22 cellular contexts compared by ENCODE assay signal in the genomic region with DNA sequence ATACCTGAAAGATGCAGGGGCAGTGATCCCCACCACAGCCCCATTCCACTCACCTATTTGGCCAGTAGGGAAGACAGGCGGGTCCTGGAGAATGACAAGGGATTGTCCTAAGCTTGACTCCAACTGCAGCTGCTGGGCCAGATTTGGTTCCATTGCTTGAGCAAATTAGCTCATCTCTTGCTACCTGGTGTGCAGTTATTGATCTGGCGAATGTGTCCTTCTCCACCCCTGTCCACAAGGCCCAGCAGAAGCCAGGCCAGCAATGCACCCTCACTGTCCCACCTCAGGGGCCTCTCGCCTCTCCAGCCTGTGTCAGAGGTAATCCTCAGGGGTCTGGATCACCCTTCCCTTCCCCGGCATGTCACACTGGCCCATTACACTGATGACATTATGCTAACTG. TPM values are rescaled to one million over a fixed set of nuclear protein-coding genes. Genes with fewer than 3 reads are reported as not detected.
DNase-seq lines count a peak whose midpoint lies in the region; ATAC-seq, FAIRE-seq and TF ChIP-seq lines count a peak whose summit lies in the region.
"Had no signal": no experiment of that assay in that cellular context is flagged by ENCODE, and none has a peak within 500 bp of the region (broad histone marks: within the 10 kb centered on the region; RNA-seq: fewer than 3 reads in every experiment).

No MANE protein-coding gene starts in this region.

- ATAC-seq in HepG2 = no peak
- no peak for ATAC-seq in psoas muscle
- ATAC-seq: CD8-positive, alpha-beta T cell had no signal

- H4K20me1 ChIP-seq in HepG2 (ENCODE audit: insufficient read depth, low read length) = no peaks in the 10 kb centered on the region
- H4K20me1 ChIP-seq: BLaER1 treated with 17β-estradiol and CSF1 and Interleukin-3, amounts not matched to agents 10 nM and 100 nM had no signal

- CTCF ChIA-PET in HepG2 (lab: Yijun Ruan, JAX; ENCODE audit: low intra/inter-chr PET ratio, low total read pairs) = no interaction called here

- H3K4me2 ChIP-seq in HepG2 (ENCODE audit: low read depth, low read length) = no peak overlapping the region
- H3K4me2 ChIP-seq: BLaER1 treated with 17β-estradiol and CSF1 and Interleukin-3, amounts not matched to agents 10 nM and 100 nM; PC-9 had no signal

- TF ChIP-seq EP300 in HepG2 (IDR thresholded peaks at IDR 0.05; ENCODE audit: low read depth in 2 of 2, low read length in 2 of 2) (no peak), HepG2 (CRISPR knock-in tag; IDR thresholded peaks at IDR 0.05; ENCODE audit: borderline replicate concordance) (no peak)

- intact Hi-C loops in HepG2 (cut with micrococcal nuclease; ENCODE audit: unreplicated experiment) (no loop called here), psoas muscle (cut with DNase I) (no loop called here)

- no peak overlapping the region for H3K4me3 ChIP-seq in liver (ENCODE audit: low read depth in 1 of 3, low read length in 3 of 3)
- H3K4me3 ChIP-seq in HepG2 (replicated peaks in 1 of 3; ENCODE audit: insufficient read depth in 1 of 3, low read depth in 2 of 3, low read length in 3 of 3) = no peak overlapping the region
- no peak overlapping the region for H3K4me3 ChIP-seq in psoas muscle
- H3K4me3 ChIP-seq in brain microvascular endothelial cell (ENCODE audit: low read depth, low read length) = no peak overlapping the region
- H3K4me3 ChIP-seq: BLaER1 treated with 17β-estradiol and CSF1 and Interleukin-3, amounts not matched to agents 10 nM and 100 nM; PC-9 had no signal

- no TSS peak for BruUV-seq in HepG2 (replicated peaks; lab: Mats Ljungman, UMichigan)

- H3K27me3 ChIP-seq in liver (ENCODE audit: control insufficient read depth in 4 of 4, insufficient read depth in 4 of 4, low read length in 3 of 4) = no peaks in the 10 kb centered on the region
- H3K27me3 ChIP-seq in HepG2 (ENCODE audit: control insufficient read depth in 1 of 2, insufficient read depth in 2 of 2, low read length in 2 of 2) = peaks cover 6 to 51% of the 10 kb centered on the region in 2 experiments
- no peaks in the 10 kb centered on the region for H3K27me3 ChIP-seq in psoas muscle (ENCODE audit: insufficient read depth in 3 of 3, low read length in 2 of 3)
- no peaks in the 10 kb centered on the region for H3K27me3 ChIP-seq in brain microvascular endothelial cell (replicated peaks)
- H3K27me3 ChIP-seq: BLaER1 treated with 17β-estradiol and CSF1 and Interleukin-3, amounts not matched to agents 10 nM and 100 nM had no signal

- FAIRE-seq in HepG2 (lab: Jason Lieb, UNC) = no peak
- FAIRE-seq: G401.6, H1, HTR-8/SVneo had no signal

- peaks cover 8 to 40% (median 33%) of the 10 kb centered on the region in 4 donors for H3K4me1 ChIP-seq in liver (ENCODE audit: control insufficient read depth in 4 of 4, insufficient read depth in 4 of 4, low read length in 3 of 4)
- H3K4me1 ChIP-seq in HepG2 (ENCODE audit: insufficient read depth, low read length) = no peaks in the 10 kb centered on the region
- H3K4me1 ChIP-seq in psoas muscle = peaks cover 3% of the 10 kb centered on the region

- H3K9me3 ChIP-seq in liver (ENCODE audit: control insufficient read depth in 4 of 4, low read length in 3 of 4) = no peaks in the 10 kb centered on the region
- H3K9me3 ChIP-seq in HepG2 (ENCODE audit: low read length) = no peaks in the 10 kb centered on the region
- H3K9me3 ChIP-seq in psoas muscle = no peaks in the 10 kb centered on the region

- POLR2A ChIA-PET in HepG2 (lab: Yijun Ruan, JAX) = no interaction called here

- no peak for TF ChIP-seq RAD21 in liver (IDR thresholded peaks at IDR 0.05)
- TF ChIP-seq RAD21 in HepG2 (CRISPR knock-in tag; IDR thresholded peaks at IDR 0.05) = no peak

- in situ Hi-C loops in HepG2 (cut with HindIII; ENCODE audit: extremely low pct_ligation_motif_present, low pct_unique_long_range_greater_than_20kb) = no loop called here
- in situ Hi-C loops in brain microvascular endothelial cell (cut with HindIII; ENCODE audit: low pct_ligation_motif_present, low sequenced_read_pairs) = no loop called here

- H3K36me3 ChIP-seq in liver (ENCODE audit: control insufficient read depth in 4 of 4, insufficient read depth in 3 of 4, low read depth in 1 of 4, low read length in 3 of 4) = no peaks in the 10 kb centered on the region
- H3K36me3 ChIP-seq in HepG2 (replicated peaks in 1 of 2; ENCODE audit: control insufficient read depth in 1 of 2, insufficient read depth in 2 of 2, low read length in 2 of 2) = no peaks in the 10 kb centered on the region
- no peaks in the 10 kb centered on the region for H3K36me3 ChIP-seq in psoas muscle (ENCODE audit: insufficient read depth in 1 of 2, low read depth in 1 of 2)
- no peaks in the 10 kb centered on the region for H3K36me3 ChIP-seq in brain microvascular endothelial cell (replicated peaks)
- H3K36me3 ChIP-seq: BLaER1 treated with 17β-estradiol and CSF1 and Interleukin-3, amounts not matched to agents 10 nM and 100 nM had no signal

- peak; percentile 6 for DNase-seq in activated CD8-positive, alpha-beta memory T cell treated with anti-CD3 and anti-CD28 coated beads, Interleukin-2, amount 50 U/mL, for 48 hours
- DNase-seq in activated CD8-positive, alpha-beta memory T cell treated with anti-CD3 and anti-CD28 coated beads, Interleukin-2, amount 50 U/mL, for 4 hours = no peak
- DNase-seq in HepG2 (ENCODE audit: low spot score) (no peak), psoas muscle (no peak), SHP77 treated with DMSO at 0.1 percent for 48 hours (lab: John Stamatoyannopoulos, UW) (no peak), brain microvascular endothelial cell (no peak), dedifferentiated amniotic fluid mesenchymal stem cell (ENCODE audit: extremely low spot score) (no peak)
- DNase-seq: 8988T; CD8-positive, alpha-beta T cell; NCI-H1105; NCI-H146; NCI-H2029; NCI-H2227 treated with DMSO at 0.1 percent for 48 hours; NCI-H510A; RPMI8226 had no signal

- WGBS in liver = 88% methylated on average over 4 of the region's 4 CpGs
- WGBS in HepG2 (ENCODE audit: low lambda C conversion rate) = 33% methylated on average over 2 of the region's 4 CpGs
- WGBS in psoas muscle, 3 donors = 86 to 98% (median 95%) methylated on average over 4 of the region's 4 CpGs

- no peak for TF ChIP-seq CTCF in liver (IDR thresholded peaks at IDR 0.05; ENCODE audit: low read depth, low read length, missing input control)
- TF ChIP-seq CTCF in HepG2 (CRISPR knock-in tag; IDR thresholded peaks at IDR 0.05) = no peak
- no peak for TF ChIP-seq CTCF in psoas muscle (IDR thresholded peaks at IDR 0.05)
- no peak for TF ChIP-seq CTCF in brain microvascular endothelial cell (IDR thresholded peaks at IDR 0.05; ENCODE audit: low read depth, low read length, missing control alignments)

- H3K27ac ChIP-seq in liver (ENCODE audit: low read depth in 1 of 2, low read length in 2 of 2) (peak overlapping the region; percentile 8 to 21), HepG2 (ENCODE audit: extremely low read length, insufficient read depth, low read length) (no peak overlapping the region), psoas muscle (peak overlapping the region; percentile 27), brain microvascular endothelial cell (no peak overlapping the region)
- H3K27ac ChIP-seq: BLaER1 treated with 17β-estradiol and CSF1 and Interleukin-3, amounts not matched to agents 10 nM and 100 nM; PC-9 had no signal

- H3K9ac ChIP-seq in liver (ENCODE audit: low read depth in 1 of 2, low read length in 2 of 2) (no peak overlapping the region), HepG2 (ENCODE audit: insufficient read depth, low read depth, low read length) (no peak overlapping the region)
- H3K9ac ChIP-seq: BLaER1 treated with 17β-estradiol and CSF1 and Interleukin-3, amounts not matched to agents 10 nM and 100 nM had no signal

- TF ChIP-seq POLR2A in HepG2 (IDR thresholded peaks at IDR 0.05; ENCODE audit: insufficient read depth in 1 of 2, low read depth in 2 of 2, low read length in 2 of 2) = no peak

- H2AFZ ChIP-seq in HepG2 (ENCODE audit: low read length) = no peak overlapping the region
- H2AFZ ChIP-seq: PC-9 had no signal

- H3K79me2 ChIP-seq in HepG2 (ENCODE audit: insufficient read depth, low read length) = no peaks in the 10 kb centered on the region

RNA-seq across cellular contexts. Expression of a gene that starts 23.3 kb away (rescaled TPM):
- total RNA-seq in liver (10 to 100 TPM in 1 of 2 donors, under 1 TPM in 1; 0.25 to 71.4 TPM), HepG2 (2016; rRNA removed; fragmentation: Illumina TruSeq; extraction: Trizol) (0.09 TPM in 1 of 2 replicates, not detected in the other), psoas muscle (under 1 TPM in 3 of 4 donors, not detected in 1; 0.13 to 0.56 (median 0.54) TPM)
- polyA plus RNA-seq in liver (under 1 TPM; 0.32 to 0.57 TPM), HepG2 (2011; rRNA removed) (0.39 and 0.70 TPM in 2 replicates), psoas muscle (under 1 TPM; 0.04 to 0.29 (median 0.04) TPM)
- not detected in 2 replicates for total RNA-seq in HepG2 (2016; cell fraction: cytosol; rRNA removed; fragmentation: Illumina TruSeq; extraction: Trizol; ENCODE audit: low read depth)
- total RNA-seq in HepG2 (2016; cell fraction: insoluble cytoplasmic fraction; rRNA removed; fragmentation: Illumina TruSeq; extraction: Trizol) = 0.24 TPM in 1 of 2 replicates, not detected in the other
- not detected in 2 replicates for total RNA-seq in HepG2 (2016; cell fraction: membrane; rRNA removed; fragmentation: Illumina TruSeq; extraction: Trizol)
- total RNA-seq in HepG2 (2016; cell fraction: nucleus; rRNA removed; fragmentation: Illumina TruSeq; extraction: Trizol) = 0.31 and 0.53 TPM in 2 replicates
- 0.18 and 0.34 TPM in 2 replicates for polyA plus RNA-seq in HepG2 (2011; cell fraction: cytosol; rRNA removed)
- polyA plus RNA-seq in HepG2 (2011; cell fraction: nucleus; rRNA removed) = 2.2 and 7.0 TPM in 2 replicates
- 0.51 and 1.2 TPM in 2 replicates for polyA plus RNA-seq in HepG2 (2012)
- polyA plus RNA-seq in HepG2 (2016; cell fraction: cytosol; fragmentation: Illumina TruSeq; extraction: Trizol; ENCODE audit: low read depth) = not detected in 2 replicates
- not detected in 2 replicates for polyA plus RNA-seq in HepG2 (2016; cell fraction: insoluble cytoplasmic fraction; fragmentation: Illumina TruSeq; extraction: Trizol; ENCODE audit: low read depth)
- not detected in 2 replicates for polyA plus RNA-seq in HepG2 (2016; cell fraction: membrane; fragmentation: Illumina TruSeq; extraction: Trizol; ENCODE audit: low read depth)
- 0.19 and 0.56 TPM in 2 replicates for polyA plus RNA-seq in HepG2 (2016; cell fraction: nucleus; fragmentation: Illumina TruSeq; extraction: Trizol; ENCODE audit: insufficient read depth, low read depth)
- polyA minus RNA-seq in HepG2 (2011; rRNA and poly(A)+ RNA removed; ENCODE audit: low replicate concordance) = 0.07 and 1.3 TPM in 2 replicates
- not detected in 2 replicates for polyA minus RNA-seq in HepG2 (2011; cell fraction: cytosol; rRNA and poly(A)+ RNA removed)
- polyA minus RNA-seq in HepG2 (2011; cell fraction: nucleus; rRNA and poly(A)+ RNA removed) = 0.90 TPM in 1 of 2 replicates, not detected in the other
- total RNA-seq: Daoy, H1, PC-9 had no signal
- polyA plus RNA-seq: H1 had no signal

RNA-seq across cellular contexts. Expression of a gene that starts 23.4 kb away (rescaled TPM):
- 10 to 100 TPM in 1 of 2 donors, under 1 TPM in 1; 0.67 to 16.2 TPM for total RNA-seq in liver
- polyA plus RNA-seq in liver = under 1 TPM; 0.14 to 0.22 TPM
- not detected in 2 replicates for total RNA-seq in HepG2 (2016; rRNA removed; fragmentation: Illumina TruSeq; extraction: Trizol)
- total RNA-seq in HepG2 (2016; cell fraction: cytosol; rRNA removed; fragmentation: Illumina TruSeq; extraction: Trizol; ENCODE audit: low read depth) = not detected in 2 replicates
- not detected in 2 replicates for total RNA-seq in HepG2 (2016; cell fraction: insoluble cytoplasmic fraction; rRNA removed; fragmentation: Illumina TruSeq; extraction: Trizol)
- not detected in 2 replicates for total RNA-seq in HepG2 (2016; cell fraction: membrane; rRNA removed; fragmentation: Illumina TruSeq; extraction: Trizol)
- total RNA-seq in HepG2 (2016; cell fraction: nucleus; rRNA removed; fragmentation: Illumina TruSeq; extraction: Trizol) = not detected in 2 replicates
- polyA plus RNA-seq in HepG2 (2011; rRNA removed) = 0.03 and 0.08 TPM in 2 replicates
- polyA plus RNA-seq in HepG2 (2011; cell fraction: cytosol; rRNA removed) = 0.04 TPM in 1 of 2 replicates, not detected in the other
- polyA plus RNA-seq in HepG2 (2011; cell fraction: nucleus; rRNA removed) = 0.09 and 0.11 TPM in 2 replicates
- polyA plus RNA-seq in HepG2 (2012) = not detected in 2 replicates
- not detected in 2 replicates for polyA plus RNA-seq in HepG2 (2016; cell fraction: cytosol; fragmentation: Illumina TruSeq; extraction: Trizol; ENCODE audit: low read depth)
- not detected in 2 replicates for polyA plus RNA-seq in HepG2 (2016; cell fraction: insoluble cytoplasmic fraction; fragmentation: Illumina TruSeq; extraction: Trizol; ENCODE audit: low read depth)
- polyA plus RNA-seq in HepG2 (2016; cell fraction: membrane; fragmentation: Illumina TruSeq; extraction: Trizol; ENCODE audit: low read depth) = not detected in 2 replicates
- polyA plus RNA-seq in HepG2 (2016; cell fraction: nucleus; fragmentation: Illumina TruSeq; extraction: Trizol; ENCODE audit: insufficient read depth, low read depth) = not detected in 2 replicates
- polyA minus RNA-seq in HepG2 (2011; rRNA and poly(A)+ RNA removed; ENCODE audit: low replicate concordance) = 0.12 TPM in 1 of 2 replicates, not detected in the other
- not detected in 2 replicates for polyA minus RNA-seq in HepG2 (2011; cell fraction: cytosol; rRNA and poly(A)+ RNA removed)
- not detected in 2 replicates for polyA minus RNA-seq in HepG2 (2011; cell fraction: nucleus; rRNA and poly(A)+ RNA removed)
- total RNA-seq in psoas muscle = under 1 TPM in 3 of 4 donors, not detected in 1; 0.21 to 0.40 (median 0.22) TPM
- polyA plus RNA-seq in psoas muscle = under 1 TPM; 0.04 to 0.18 (median 0.12) TPM
- total RNA-seq: H1, PC-9 had no signal
- polyA plus RNA-seq: H1 had no signal

RNA-seq across cellular contexts. Expression of a gene that starts 52.0 kb away (rescaled TPM):
- total RNA-seq in liver = 100 to 1,000 TPM in 1 of 2 donors, 10 to 100 TPM in 1; 76.9 to 190 TPM
- polyA plus RNA-seq in liver = 100 to 1,000 TPM; 139 to 712 TPM
- not detected in 2 replicates for total RNA-seq in HepG2 (2016; rRNA removed; fragmentation: Illumina TruSeq; extraction: Trizol)
- total RNA-seq in HepG2 (2016; cell fraction: cytosol; rRNA removed; fragmentation: Illumina TruSeq; extraction: Trizol; ENCODE audit: low read depth) = not detected in 2 replicates
- total RNA-seq in HepG2 (2016; cell fraction: insoluble cytoplasmic fraction; rRNA removed; fragmentation: Illumina TruSeq; extraction: Trizol) = not detected in 2 replicates
- total RNA-seq in HepG2 (2016; cell fraction: membrane; rRNA removed; fragmentation: Illumina TruSeq; extraction: Trizol) = not detected in 2 replicates
- total RNA-seq in HepG2 (2016; cell fraction: nucleus; rRNA removed; fragmentation: Illumina TruSeq; extraction: Trizol) = not detected in 2 replicates
- polyA plus RNA-seq in HepG2 (2011; rRNA removed) = not detected in 2 replicates
- 0.05 TPM in 2 replicates for polyA plus RNA-seq in HepG2 (2011; cell fraction: cytosol; rRNA removed)
- 0.26 TPM in 1 of 2 replicates, not detected in the other for polyA plus RNA-seq in HepG2 (2011; cell fraction: nucleus; rRNA removed)
- polyA plus RNA-seq in HepG2 (2012) = not detected in 2 replicates
- not detected in 2 replicates for polyA plus RNA-seq in HepG2 (2016; cell fraction: cytosol; fragmentation: Illumina TruSeq; extraction: Trizol; ENCODE audit: low read depth)
- polyA plus RNA-seq in HepG2 (2016; cell fraction: insoluble cytoplasmic fraction; fragmentation: Illumina TruSeq; extraction: Trizol; ENCODE audit: low read depth) = not detected in 2 replicates
- polyA plus RNA-seq in HepG2 (2016; cell fraction: membrane; fragmentation: Illumina TruSeq; extraction: Trizol; ENCODE audit: low read depth) = not detected in 2 replicates
- polyA plus RNA-seq in HepG2 (2016; cell fraction: nucleus; fragmentation: Illumina TruSeq; extraction: Trizol; ENCODE audit: insufficient read depth, low read depth) = not detected in 2 replicates
- polyA minus RNA-seq in HepG2 (2011; rRNA and poly(A)+ RNA removed; ENCODE audit: low replicate concordance) = 0.72 and 103 TPM in 2 replicates
- polyA minus RNA-seq in HepG2 (2011; cell fraction: cytosol; rRNA and poly(A)+ RNA removed) = 0.70 TPM in 1 of 2 replicates, not detected in the other
- polyA minus RNA-seq in HepG2 (2011; cell fraction: nucleus; rRNA and poly(A)+ RNA removed) = 0.52 TPM in 1 of 2 replicates, not detected in the other
- 100 to 1,000 TPM in 3 of 4 donors, 10 to 100 TPM in 1; 88.7 to 136 (median 117) TPM for total RNA-seq in psoas muscle
- polyA plus RNA-seq in psoas muscle = 100 to 1,000 TPM in 1 of 3 donors, 10 to 100 TPM in 2; 75.9 to 155 (median 90.1) TPM

RNA-seq across cellular contexts. Expression of a gene that starts 54.7 kb away (rescaled TPM):
- total RNA-seq in liver (under 1 TPM; 0.17 to 0.47 TPM), HepG2 (2016; rRNA removed; fragmentation: Illumina TruSeq; extraction: Trizol) (0.07 TPM in 1 of 2 replicates, not detected in the other), psoas muscle (not detected)
- polyA plus RNA-seq in liver (under 1 TPM; 0.29 to 0.36 TPM), HepG2 (2011; rRNA removed) (not detected in 2 replicates), psoas muscle (under 1 TPM in 2 of 3 donors, not detected in 1; 0.03 to 0.08 TPM)
- total RNA-seq in HepG2 (2016; cell fraction: cytosol; rRNA removed; fragmentation: Illumina TruSeq; extraction: Trizol; ENCODE audit: low read depth) = not detected in 2 replicates
- 0.09 TPM in 1 of 2 replicates, not detected in the other for total RNA-seq in HepG2 (2016; cell fraction: insoluble cytoplasmic fraction; rRNA removed; fragmentation: Illumina TruSeq; extraction: Trizol)
- total RNA-seq in HepG2 (2016; cell fraction: membrane; rRNA removed; fragmentation: Illumina TruSeq; extraction: Trizol) = 0.09 and 0.14 TPM in 2 replicates
- not detected in 2 replicates for total RNA-seq in HepG2 (2016; cell fraction: nucleus; rRNA removed; fragmentation: Illumina TruSeq; extraction: Trizol)
- not detected in 2 replicates for polyA plus RNA-seq in HepG2 (2011; cell fraction: cytosol; rRNA removed)
- not detected in 2 replicates for polyA plus RNA-seq in HepG2 (2011; cell fraction: nucleus; rRNA removed)
- not detected in 2 replicates for polyA plus RNA-seq in HepG2 (2012)
- polyA plus RNA-seq in HepG2 (2016; cell fraction: cytosol; fragmentation: Illumina TruSeq; extraction: Trizol; ENCODE audit: low read depth) = not detected in 2 replicates
- 0.13 TPM in 1 of 2 replicates, not detected in the other for polyA plus RNA-seq in HepG2 (2016; cell fraction: insoluble cytoplasmic fraction; fragmentation: Illumina TruSeq; extraction: Trizol; ENCODE audit: low read depth)
- not detected in 2 replicates for polyA plus RNA-seq in HepG2 (2016; cell fraction: membrane; fragmentation: Illumina TruSeq; extraction: Trizol; ENCODE audit: low read depth)
- polyA plus RNA-seq in HepG2 (2016; cell fraction: nucleus; fragmentation: Illumina TruSeq; extraction: Trizol; ENCODE audit: insufficient read depth, low read depth) = not detected in 2 replicates
- not detected in 2 replicates for polyA minus RNA-seq in HepG2 (2011; rRNA and poly(A)+ RNA removed; ENCODE audit: low replicate concordance)
- polyA minus RNA-seq in HepG2 (2011; cell fraction: cytosol; rRNA and poly(A)+ RNA removed) = not detected in 2 replicates
- not detected in 2 replicates for polyA minus RNA-seq in HepG2 (2011; cell fraction: nucleus; rRNA and poly(A)+ RNA removed)
- total RNA-seq: CD8-positive, alpha-beta T cell; Daoy; PC-9 had no signal

Comparison
In these comparisons a context has a peak if more than half of its experiments do, and no peak if none do; other contexts are left out.
1. H3K27ac ChIP-seq: peak in liver (2 of 2) and psoas muscle (single experiment); none in HepG2 (single experiment) and brain microvascular endothelial cell (single experiment).
2. RNA of a gene that starts 52.0 kb away (total RNA-seq): 76.9 to 190 TPM in liver and 88.7 to 136 TPM in psoas muscle; not detected in HepG2; every median in the first group is over 10 times any median in the second.